16 cellular contexts compared by ENCODE assay signal in genomic region chr6:744954-745353, GRCh38. TPM values are rescaled to one million over a fixed set of nuclear protein-coding genes. Genes with fewer than 3 reads are reported as not detected.
DNase-seq lines count a peak whose midpoint lies in the region; ATAC-seq and TF ChIP-seq lines count a peak whose summit lies in the region.
"Had no signal": no experiment of that assay in that cellular context is flagged by ENCODE, and none has a peak within 500 bp of the region (broad histone marks: within the 10 kb centered on the region; RNA-seq: fewer than 3 reads in every experiment).

No MANE protein-coding gene starts in this region.

- intact Hi-C loops in activated CD8-positive, alpha-beta T cell treated with anti-CD3 and anti-CD28 coated beads for 36 hours (cut with micrococcal nuclease) = no loop called here
- intact Hi-C loops in right lobe of liver (cut with DNase I) = no loop called here

- no peak overlapping the region for H2AFZ ChIP-seq in MM.1S (ENCODE audit: low read length)

- no peaks in the 10 kb centered on the region for H3K9me3 Mint-ChIP-seq in activated CD8-positive, alpha-beta T cell treated with anti-CD3 and anti-CD28 coated beads, Interleukin-2, amount 10 ng/mL, durations not matched to agents 7 days and 5 days (ENCODE audit: insufficient read depth)
- no peaks in the 10 kb centered on the region for H3K9me3 Mint-ChIP-seq in activated CD8-positive, alpha-beta T cell treated with anti-CD3 and anti-CD28 coated beads for 36 hours
- H3K9me3 Mint-ChIP-seq in activated T-cell treated with anti-CD3 and anti-CD28 coated beads, Interleukin-2, amount 50 U/mL, for 24 hours = no peaks in the 10 kb centered on the region
- H3K9me3 Mint-ChIP-seq: CD4-positive, alpha-beta memory T cell; HFFc6 had no signal

- peaks cover 3% of the 10 kb centered on the region for H3K27me3 Mint-ChIP-seq in activated CD8-positive, alpha-beta T cell treated with anti-CD3 and anti-CD28 coated beads, Interleukin-2, amount 10 ng/mL, durations not matched to agents 7 days and 5 days (ENCODE audit: low read depth)
- H3K27me3 Mint-ChIP-seq in activated CD8-positive, alpha-beta T cell treated with anti-CD3 and anti-CD28 coated beads for 36 hours = no peaks in the 10 kb centered on the region
- no peaks in the 10 kb centered on the region for H3K27me3 Mint-ChIP-seq in activated T-cell treated with anti-CD3 and anti-CD28 coated beads, Interleukin-2, amount 50 U/mL, for 24 hours

- TF ChIP-seq POLR2A in right lobe of liver (IDR thresholded peaks at IDR 0.05) = no peak

- no peaks in the 10 kb centered on the region for H3K4me1 Mint-ChIP-seq in activated CD8-positive, alpha-beta T cell treated with anti-CD3 and anti-CD28 coated beads, Interleukin-2, amount 10 ng/mL, durations not matched to agents 7 days and 5 days (ENCODE audit: low read depth)
- H3K4me1 Mint-ChIP-seq in activated CD8-positive, alpha-beta T cell treated with anti-CD3 and anti-CD28 coated beads for 36 hours (ENCODE audit: low read depth) = peaks cover 3% of the 10 kb centered on the region
- peaks cover 8% of the 10 kb centered on the region for H3K4me1 Mint-ChIP-seq in activated T-cell treated with anti-CD3 and anti-CD28 coated beads, Interleukin-2, amount 50 U/mL, for 24 hours (ENCODE audit: low read depth)
- H3K4me1 Mint-ChIP-seq: CD4-positive, alpha-beta memory T cell had no signal

- H3K4me3 ChIP-seq in endocrine pancreas (ENCODE audit: control insufficient read depth, insufficient read depth, low read length) = peak overlapping the region; percentile 72
- H3K4me3 ChIP-seq in right lobe of liver = no peak overlapping the region
- no peak overlapping the region for H3K4me3 ChIP-seq in MM.1S (ENCODE audit: low read length)
- H3K4me3 ChIP-seq: HAP-1 had no signal

- H3K27ac ChIP-seq in right lobe of liver (no peak overlapping the region), MM.1S (ENCODE audit: low read length) (no peak overlapping the region)

- no peaks in the 10 kb centered on the region for H3K9me2 ChIP-seq in MM.1S (replicated peaks; ENCODE audit: insufficient read depth, low read length)

- no peak for ATAC-seq in activated CD8-positive, alpha-beta T cell treated with anti-CD3 and anti-CD28 coated beads, Interleukin-2, amount 10 ng/mL, durations not matched to agents 7 days and 5 days
- no peak for ATAC-seq in activated CD8-positive, alpha-beta T cell treated with anti-CD3 and anti-CD28 coated beads for 36 hours
- ATAC-seq in right lobe of liver (peak; percentile 68 to 82 (median 78)), HG02885 (IDR thresholded peaks at IDR 0.05; ENCODE audit: poor library complexity, unreplicated experiment) (no peak)

- H3K79me2 ChIP-seq in MM.1S (ENCODE audit: low read length) = no peaks in the 10 kb centered on the region

- no peaks in the 10 kb centered on the region for H4K20me1 ChIP-seq in MM.1S (ENCODE audit: insufficient read depth, low read length)

- H3K9ac ChIP-seq in endocrine pancreas (ENCODE audit: control insufficient read depth, insufficient read depth, low read length) (no peak overlapping the region), MM.1S (ENCODE audit: low read length) (no peak overlapping the region)

- H3K27me3 ChIP-seq in endocrine pancreas (ENCODE audit: control insufficient read depth, insufficient read depth, low read length) = no peaks in the 10 kb centered on the region
- H3K27me3 ChIP-seq in right lobe of liver = no peaks in the 10 kb centered on the region
- no peaks in the 10 kb centered on the region for H3K27me3 ChIP-seq in MM.1S (replicated peaks; ENCODE audit: insufficient read depth, low read length)

- no peak overlapping the region for H3K4me2 ChIP-seq in MM.1S (ENCODE audit: low read depth, low read length)

- TF ChIP-seq CTCF in activated CD8-positive, alpha-beta T cell treated with anti-CD3 and anti-CD28 coated beads for 36 hours (IDR thresholded peaks at IDR 0.05) = no peak
- TF ChIP-seq CTCF in right lobe of liver (IDR thresholded peaks at IDR 0.05) (no peak), MM.1S (IDR thresholded peaks at IDR 0.05; ENCODE audit: low read length) (no peak)

- CTCF ChIA-PET in activated CD8-positive, alpha-beta T cell treated with anti-CD3 and anti-CD28 coated beads, Interleukin-2, amount 10 ng/mL, durations not matched to agents 7 days and 5 days (lab: Charles Lee) = interaction anchor here (1.8 kb wide), 1 partner anchor 23 kb away, joined by 5 read pairs; no protein-coding TSS in a partner anchor
- CTCF ChIA-PET in activated CD8-positive, alpha-beta T cell treated with anti-CD3 and anti-CD28 coated beads for 36 hours (lab: Charles Lee) = no interaction called here

- POLR2A ChIA-PET in activated CD8-positive, alpha-beta T cell treated with anti-CD3 and anti-CD28 coated beads, Interleukin-2, amount 10 ng/mL, durations not matched to agents 7 days and 5 days (lab: Charles Lee) = no interaction called here
- POLR2A ChIA-PET in activated CD8-positive, alpha-beta T cell treated with anti-CD3 and anti-CD28 coated beads for 36 hours (lab: Charles Lee) = no interaction called here

- H3K36me3 ChIP-seq in endocrine pancreas (ENCODE audit: control insufficient read depth, insufficient read depth, low read length) (no peaks in the 10 kb centered on the region), right lobe of liver (no peaks in the 10 kb centered on the region), MM.1S (replicated peaks; ENCODE audit: insufficient read depth, low read length) (no peaks in the 10 kb centered on the region)
- H3K36me3 ChIP-seq: HAP-1 had no signal

- no peaks in the 10 kb centered on the region for H3F3A ChIP-seq in MM.1S (ENCODE audit: insufficient read depth, low read length)

- H3K4me1 ChIP-seq in endocrine pancreas (ENCODE audit: control insufficient read depth, insufficient read depth, low read length) = peaks cover 39% of the 10 kb centered on the region
- peaks cover 0 to 21% (median 7%) of the 10 kb centered on the region in 4 donors for H3K4me1 ChIP-seq in right lobe of liver
- no peaks in the 10 kb centered on the region for H3K4me1 ChIP-seq in MM.1S (ENCODE audit: low read length)
- H3K4me1 ChIP-seq: Caco-2, HAP-1 had no signal

- H3K27ac Mint-ChIP-seq in activated CD8-positive, alpha-beta T cell treated with anti-CD3 and anti-CD28 coated beads, Interleukin-2, amount 10 ng/mL, durations not matched to agents 7 days and 5 days = no peak overlapping the region
- H3K27ac Mint-ChIP-seq in activated CD8-positive, alpha-beta T cell treated with anti-CD3 and anti-CD28 coated beads for 36 hours = no peak overlapping the region
- H3K27ac Mint-ChIP-seq in activated T-cell treated with anti-CD3 and anti-CD28 coated beads, Interleukin-2, amount 50 U/mL, for 24 hours = no peak overlapping the region
- H3K27ac Mint-ChIP-seq: CD4-positive, alpha-beta memory T cell; HFFc6 had no signal

- H3K4me3 Mint-ChIP-seq in activated CD8-positive, alpha-beta T cell treated with anti-CD3 and anti-CD28 coated beads, Interleukin-2, amount 10 ng/mL, durations not matched to agents 7 days and 5 days = no peak overlapping the region
- H3K4me3 Mint-ChIP-seq in activated CD8-positive, alpha-beta T cell treated with anti-CD3 and anti-CD28 coated beads for 36 hours = no peak overlapping the region
- no peak overlapping the region for H3K4me3 Mint-ChIP-seq in activated T-cell treated with anti-CD3 and anti-CD28 coated beads, Interleukin-2, amount 50 U/mL, for 24 hours
- H3K4me3 Mint-ChIP-seq: CD4-positive, alpha-beta memory T cell; HFFc6 had no signal

- DNase-seq in activated CD8-positive, alpha-beta T cell treated with anti-CD3 and anti-CD28 coated beads, Interleukin-2, amount 10 ng/mL, durations not matched to agents 7 days and 5 days = peak; percentile 10
- no peak for DNase-seq in activated CD8-positive, alpha-beta T cell treated with anti-CD3 and anti-CD28 coated beads for 36 hours
- DNase-seq in NCI-H2081 treated with DMSO at 0.1 percent for 48 hours (lab: John Stamatoyannopoulos, UW) (peak; percentile 19), right lobe of liver (no peak), MM.1S (no peak)
- DNase-seq in activated T-cell treated with anti-CD3 and anti-CD28 coated beads, Interleukin-2, amount 50 U/mL, for 24 hours = no peak
- DNase-seq: C1 segment of cervical spinal cord; Caco-2; CD4-positive, alpha-beta memory T cell; DMS153; DND-41; GOT3; HFFc6 had no signal

- H3K9me3 ChIP-seq in endocrine pancreas (ENCODE audit: control insufficient read depth, low read length) (no peaks in the 10 kb centered on the region), right lobe of liver (no peaks in the 10 kb centered on the region), MM.1S (replicated peaks; ENCODE audit: insufficient read depth, low read length) (no peaks in the 10 kb centered on the region)
- H3K9me3 ChIP-seq: Caco-2, HAP-1 had no signal

- WGBS in right lobe of liver (ENCODE audit: insufficient coverage, low coverage, low lambda C conversion rate, missing lambda C conversion rate) = 33% methylated on average over 1 of the region's 1 CpG

- no peaks in the 10 kb centered on the region for H3K36me3 Mint-ChIP-seq in activated CD8-positive, alpha-beta T cell treated with anti-CD3 and anti-CD28 coated beads, Interleukin-2, amount 10 ng/mL, durations not matched to agents 7 days and 5 days (ENCODE audit: low read depth)
- H3K36me3 Mint-ChIP-seq in activated CD8-positive, alpha-beta T cell treated with anti-CD3 and anti-CD28 coated beads for 36 hours (ENCODE audit: low read depth) = no peaks in the 10 kb centered on the region
- no peaks in the 10 kb centered on the region for H3K36me3 Mint-ChIP-seq in activated T-cell treated with anti-CD3 and anti-CD28 coated beads, Interleukin-2, amount 50 U/mL, for 24 hours (ENCODE audit: low read depth)
- H3K36me3 Mint-ChIP-seq: CD4-positive, alpha-beta memory T cell had no signal

RNA-seq across cellular contexts. Expression of gene EXOC2, which starts 52.0 kb away (rescaled TPM):
- 10 to 100 TPM; 34.5 to 34.9 TPM for total RNA-seq in activated CD8-positive, alpha-beta T cell treated with anti-CD3 and anti-CD28 coated beads, Interleukin-2, amount 10 ng/mL, durations not matched to agents 7 days and 5 days
- total RNA-seq in activated CD8-positive, alpha-beta T cell treated with anti-CD3 and anti-CD28 coated beads for 36 hours = 10 to 100 TPM; 29.9 to 30.2 TPM
- total RNA-seq in right lobe of liver = 10 to 100 TPM in 5 of 6 experiments, 1 to 10 TPM in 1; 7.1 to 12.8 (median 10.5) TPM

Comparison
In these comparisons a context has a peak if more than half of its experiments do, and no peak if none do; other contexts are left out.
1. DNase-seq: peak in activated CD8-positive, alpha-beta T cell treated with anti-CD3 and anti-CD28 coated beads, Interleukin-2, amount 10 ng/mL, durations not matched to agents 7 days and 5 days (single experiment) and NCI-H2081 treated with DMSO at 0.1 percent for 48 hours (single experiment); none in activated CD8-positive, alpha-beta T cell treated with anti-CD3 and anti-CD28 coated beads for 36 hours (single experiment), right lobe of liver (0 of 3), MM.1S (single experiment) and activated T-cell treated with anti-CD3 and anti-CD28 coated beads, Interleukin-2, amount 50 U/mL, for 24 hours (single experiment).
2. ATAC-seq: peak in right lobe of liver (4 of 4); none in activated CD8-positive, alpha-beta T cell treated with anti-CD3 and anti-CD28 coated beads, Interleukin-2, amount 10 ng/mL, durations not matched to agents 7 days and 5 days (single experiment), activated CD8-positive, alpha-beta T cell treated with anti-CD3 and anti-CD28 coated beads for 36 hours (single experiment) and HG02885 (single experiment).